Comparison of ENCODE assay signal across 9 cellular contexts in genomic region chr2:73063909-73064875, GRCh38. TPM values are rescaled to one million over a fixed set of nuclear protein-coding genes. Genes with fewer than 3 reads are reported as not detected.
DNase-seq lines count a peak whose midpoint lies in the region; TF ChIP-seq lines count a peak whose summit lies in the region.
"Had no signal": no experiment of that assay in that cellular context is flagged by ENCODE, and none has a peak within 500 bp of the region (broad histone marks: within the 10 kb centered on the region; RNA-seq: fewer than 3 reads in every experiment).

No MANE protein-coding gene starts in this region.

- no peaks in the 10 kb centered on the region for H3K36me3 ChIP-seq in BJ (ENCODE audit: control insufficient read depth, insufficient read depth, low read length)
- no peaks in the 10 kb centered on the region for H3K36me3 ChIP-seq in HUES64 (ENCODE audit: insufficient read depth, low read length)
- H3K36me3 ChIP-seq in mesodermal cell (ENCODE audit: control insufficient read depth, insufficient read depth, low read length), result peaks cover 13% of the 10 kb centered on the region
- no peaks in the 10 kb centered on the region for H3K36me3 ChIP-seq in MM.1S (replicated peaks; ENCODE audit: insufficient read depth, low read length)

- POLR2A ChIA-PET in BJ (lab: Charles Lee), result interaction anchor here (0.5 kb wide), 1 partner anchor 224 kb away, joined by 3 read pairs; no protein-coding TSS in a partner anchor

- no peaks in the 10 kb centered on the region for H3K9me2 ChIP-seq in MM.1S (replicated peaks; ENCODE audit: insufficient read depth, low read length)

- WGBS in HUES64, result 50% methylated on average over 7 of the region's 8 CpGs
- WGBS in mesodermal cell (ENCODE audit: insufficient coverage in 2 of 2), 2 experiments, result 30 to 33% methylated on average over 3 of the region's 8 CpGs

- H3K4me1 ChIP-seq in HUES64 (ENCODE audit: insufficient read depth, low read length), result peaks cover 27% of the 10 kb centered on the region
- peaks cover 26% of the 10 kb centered on the region for H3K4me1 ChIP-seq in mesodermal cell (ENCODE audit: control insufficient read depth, insufficient read depth, low read length, poor library complexity, severe bottlenecking)
- no peaks in the 10 kb centered on the region for H3K4me1 ChIP-seq in MM.1S (ENCODE audit: low read length)

- peaks cover 22% of the 10 kb centered on the region for H3K79me2 ChIP-seq in MM.1S (ENCODE audit: low read length)

- peak overlapping the region; percentile 56; the same call in 1 of the 2 replicates for H3K9ac ChIP-seq in HUES64 (ENCODE audit: low read depth, low read length)
- H3K9ac ChIP-seq in MM.1S (ENCODE audit: low read length), result no peak overlapping the region

- no peaks in the 10 kb centered on the region for H3K27me3 ChIP-seq in BJ (ENCODE audit: control insufficient read depth, insufficient read depth, low read length)
- H3K27me3 ChIP-seq in HUES64 (ENCODE audit: insufficient read depth, low read length), result no peaks in the 10 kb centered on the region
- H3K27me3 ChIP-seq in MM.1S (replicated peaks; ENCODE audit: insufficient read depth, low read length), result no peaks in the 10 kb centered on the region

- H3K27ac ChIP-seq in HUES64 (ENCODE audit: low read depth, low read length) (peak overlapping the region; percentile 56), mesodermal cell (ENCODE audit: low read depth, low read length, severe bottlenecking) (peak overlapping the region; percentile 72), MM.1S (ENCODE audit: low read length) (no peak overlapping the region)

- H3K9me3 ChIP-seq in HUES64 (ENCODE audit: insufficient read depth, low read depth, low read length), result no peaks in the 10 kb centered on the region
- H3K9me3 ChIP-seq in mesodermal cell (ENCODE audit: control insufficient read depth, low read length), result no peaks in the 10 kb centered on the region
- no peaks in the 10 kb centered on the region for H3K9me3 ChIP-seq in MM.1S (replicated peaks; ENCODE audit: insufficient read depth, low read length)

- H4K20me1 ChIP-seq in MM.1S (ENCODE audit: insufficient read depth, low read length), result no peaks in the 10 kb centered on the region

- CTCF ChIA-PET in BJ (lab: Yijun Ruan, JAX), result interaction anchor here (0.6 to 3.4 kb wide), 5 partner anchors 34 to 180 kb away, joined by 3 to 12 read pairs (median 7); no protein-coding TSS in a partner anchor

- no peak for TF ChIP-seq CTCF in BJ (IDR thresholded peaks at IDR 0.05; ENCODE audit: insufficient read depth, low read depth, low read length)
- no peak for TF ChIP-seq CTCF in cardiac fibroblast (IDR thresholded peaks at IDR 0.05; ENCODE audit: low read depth, low read length)
- no peak for TF ChIP-seq CTCF in MM.1S (IDR thresholded peaks at IDR 0.05; ENCODE audit: low read length)

- H3K4me2 ChIP-seq in MM.1S (ENCODE audit: low read depth, low read length), result no peak overlapping the region

- no peak overlapping the region for H2AFZ ChIP-seq in MM.1S (ENCODE audit: low read length)

- DNase-seq in BJ (ENCODE audit: low read depth) (peak; percentile 34), cardiac fibroblast (ENCODE audit: low read depth in 2 of 2) (peak; percentile 77 to 83), SHP77 treated with DMSO at 0.1 percent for 48 hours (lab: John Stamatoyannopoulos, UW) (no peak), NCI-H187 (lab: John Stamatoyannopoulos, UW) (no peak), MM.1S (no peak), DMS114 treated with DMSO at 0.1 percent for 48 hours (lab: John Stamatoyannopoulos, UW; ENCODE audit: unreplicated experiment) (no peak)
- DNase-seq: OCI-M1 had no signal

- no peaks in the 10 kb centered on the region for H3F3A ChIP-seq in MM.1S (ENCODE audit: insufficient read depth, low read length)

- H3K4me3 ChIP-seq in BJ (ENCODE audit: low read depth, low read length), result no peak overlapping the region
- peak overlapping the region; percentile 7 for H3K4me3 ChIP-seq in HUES64 (ENCODE audit: low read length)
- no peak overlapping the region for H3K4me3 ChIP-seq in cardiac fibroblast (replicated peaks in 1 of 2; ENCODE audit: low read depth in 2 of 2, low read length in 2 of 2)
- H3K4me3 ChIP-seq in mesodermal cell (ENCODE audit: extremely low read depth, insufficient read depth, low read length, poor library complexity, severe bottlenecking), result no peak overlapping the region
- no peak overlapping the region for H3K4me3 ChIP-seq in MM.1S (ENCODE audit: low read length)

RNA-seq across cellular contexts. Expression of gene SFXN5, which starts 7.3 kb away (rescaled TPM):
- 10.8 and 11.5 TPM in 2 replicates for polyA plus RNA-seq in BJ (2011; rRNA removed)
- polyA minus RNA-seq in BJ (2011; rRNA and poly(A)+ RNA removed), result 13.8 and 22.9 TPM in 2 replicates
- 17.9 TPM for polyA plus RNA-seq in HUES64 (2013, experiment 1 of 2)
- polyA plus RNA-seq in HUES64 (2013, experiment 2 of 2), result 13.3 TPM
- polyA plus RNA-seq in mesodermal cell (2013, experiment 1 of 2), result 8.6 TPM
- 7.5 TPM for polyA plus RNA-seq in mesodermal cell (2013, experiment 2 of 2)

RNA-seq across cellular contexts. Expression of gene RAB11FIP5, which starts 48.6 kb away (rescaled TPM):
- 42.5 and 52.0 TPM in 2 replicates for polyA plus RNA-seq in BJ (2011; rRNA removed)
- 40.6 and 48.1 TPM in 2 replicates for polyA minus RNA-seq in BJ (2011; rRNA and poly(A)+ RNA removed)
- 3.7 TPM for polyA plus RNA-seq in HUES64 (2013, experiment 1 of 2)
- 6.0 TPM for polyA plus RNA-seq in HUES64 (2013, experiment 2 of 2)
- 17.4 TPM for polyA plus RNA-seq in mesodermal cell (2013, experiment 1 of 2)
- 16.0 TPM for polyA plus RNA-seq in mesodermal cell (2013, experiment 2 of 2)

Comparison
In these comparisons a context has a peak if more than half of its experiments do, and no peak if none do; other contexts are left out.
1. DNase-seq: peak in BJ (single experiment) and cardiac fibroblast (2 of 2); none in SHP77 treated with DMSO at 0.1 percent for 48 hours (single experiment), NCI-H187 (0 of 2), MM.1S (single experiment) and DMS114 treated with DMSO at 0.1 percent for 48 hours (single experiment).